Comparison of ENCODE assay signal across 1 cellular context in the genomic region with DNA sequence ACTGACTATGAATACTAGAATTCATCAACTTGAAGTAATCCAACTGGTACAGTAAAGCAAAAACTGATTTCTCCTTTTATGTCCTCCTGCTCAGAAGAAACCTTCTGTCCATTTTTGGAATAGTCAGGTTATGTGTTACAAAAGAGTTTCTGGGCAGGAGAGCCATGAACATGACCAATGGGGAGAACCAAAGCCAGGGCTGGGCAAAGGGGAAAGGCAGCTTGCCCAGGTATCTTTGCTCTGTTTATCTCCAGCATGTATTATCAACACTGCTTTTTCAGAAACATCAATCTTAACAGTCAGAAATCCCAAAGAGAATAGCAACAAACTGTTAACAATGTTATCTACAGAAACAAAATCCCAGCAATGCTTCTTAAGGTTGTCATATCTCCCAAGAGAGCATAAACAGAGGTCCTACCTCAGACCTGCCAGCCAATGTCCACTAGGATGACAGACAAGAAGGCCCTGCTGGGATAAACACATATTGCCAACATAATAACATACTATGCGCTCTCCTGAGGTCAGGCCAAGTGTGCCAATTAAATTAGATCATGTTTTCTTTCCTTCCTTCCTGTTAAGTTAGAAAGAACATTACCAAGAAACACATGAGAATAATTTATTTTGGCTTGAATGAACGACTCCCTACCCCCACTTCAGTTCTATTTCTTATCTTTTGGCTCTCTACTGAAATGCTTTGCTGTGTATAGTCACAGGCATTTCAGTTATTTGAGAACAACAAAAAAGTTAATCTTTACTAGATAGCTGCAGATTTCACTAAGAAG.
TF ChIP-seq lines count a peak whose summit lies in the region.

No MANE protein-coding gene starts in this region.

TF ChIP-seq in IMR-90, 13 proteins besides CTCF, POLR2A, EP300 and RAD21:
- TF ChIP-seq FOS (IDR thresholded peaks at IDR 0.05; ENCODE audit: low read depth, low read length) (no peak), RCOR1 (IDR thresholded peaks at IDR 0.05; ENCODE audit: insufficient replicate concordance, low read length) (no peak), NFE2L2 (IDR thresholded peaks at IDR 0.05; ENCODE audit: low read depth, low read length) (no peak), RFX5 (IDR thresholded peaks at IDR 0.05; ENCODE audit: low read depth, low read length) (no peak), CHD1 (IDR thresholded peaks at IDR 0.05; ENCODE audit: low read depth, low read length) (no peak)
- TF ChIP-seq, protein P1, sequence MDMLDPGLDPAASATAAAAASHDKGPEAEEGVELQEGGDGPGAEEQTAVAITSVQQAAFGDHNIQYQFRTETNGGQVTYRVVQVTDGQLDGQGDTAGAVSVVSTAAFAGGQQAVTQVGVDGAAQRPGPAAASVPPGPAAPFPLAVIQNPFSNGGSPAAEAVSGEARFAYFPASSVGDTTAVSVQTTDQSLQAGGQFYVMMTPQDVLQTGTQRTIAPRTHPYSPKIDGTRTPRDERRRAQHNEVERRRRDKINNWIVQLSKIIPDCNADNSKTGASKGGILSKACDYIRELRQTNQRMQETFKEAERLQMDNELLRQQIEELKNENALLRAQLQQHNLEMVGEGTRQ (IDR thresholded peaks at IDR 0.05; ENCODE audit: low read depth, low read length): no peak
